Comparison of ENCODE assay signal across 28 cellular contexts in the genomic region with DNA sequence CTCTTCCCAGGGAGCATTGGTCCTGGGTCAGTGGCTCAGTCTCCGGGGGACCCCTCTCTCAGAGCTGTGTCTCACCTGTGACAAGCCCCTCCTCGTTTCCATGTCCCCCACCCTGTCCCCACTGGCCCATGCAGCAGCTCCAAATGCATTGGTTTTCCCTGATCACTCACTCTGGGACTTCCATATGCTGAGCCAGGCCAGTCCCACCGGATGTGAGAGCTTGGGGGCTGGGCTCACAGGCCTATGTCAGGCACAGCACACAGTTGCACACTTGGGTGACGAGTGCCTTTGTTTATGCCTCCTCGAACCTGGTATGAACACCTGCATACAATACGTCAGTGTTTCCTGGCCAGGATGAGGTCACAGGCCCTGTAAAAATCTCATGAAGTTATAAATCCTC.
A peak's percentile ranks its signal among the peaks of the same experiment; 100 is the strongest.
DNase-seq lines count a peak whose midpoint lies in the region; ATAC-seq, FAIRE-seq and TF ChIP-seq lines count a peak whose summit lies in the region.
"Had no signal": no experiment of that assay in that cellular context is flagged by ENCODE, and none has a peak within 500 bp of the region (broad histone marks: within the 10 kb centered on the region; RNA-seq: fewer than 3 reads in every experiment).

No MANE protein-coding gene starts in this region.

- H3K79me2 ChIP-seq in OCI-LY7 (ENCODE audit: insufficient read depth, low read depth, low read length) = no peaks in the 10 kb centered on the region
- no peaks in the 10 kb centered on the region for H3K79me2 ChIP-seq in HepG2 (ENCODE audit: insufficient read depth, low read length)

- H3K9ac ChIP-seq in HepG2 (ENCODE audit: insufficient read depth, low read depth, low read length) = no peak overlapping the region
- H3K9ac ChIP-seq: neural progenitor cell had no signal

- H3K9me2 ChIP-seq in OCI-LY7 (ENCODE audit: insufficient read depth, low read length) = no peaks in the 10 kb centered on the region

- intact Hi-C loops in OCI-LY7 (cut with micrococcal nuclease; ENCODE audit: unreplicated experiment) = no loop called here
- intact Hi-C loops in HepG2 (cut with micrococcal nuclease; ENCODE audit: unreplicated experiment) = no loop called here
- intact Hi-C loops in adrenal gland (cut with DNase I) = no loop called here

- TF ChIP-seq EP300 in HepG2 (IDR thresholded peaks at IDR 0.05; ENCODE audit: low read depth in 2 of 2, low read length in 2 of 2) (no peak), HepG2 (CRISPR knock-in tag; IDR thresholded peaks at IDR 0.05; ENCODE audit: borderline replicate concordance) (no peak)

- TF ChIP-seq POLR2A in HepG2 (IDR thresholded peaks at IDR 0.05; ENCODE audit: insufficient read depth in 1 of 2, low read depth in 2 of 2, low read length in 2 of 2) (no peak), adrenal gland (IDR thresholded peaks at IDR 0.05) (no peak), H54 (IDR thresholded peaks at IDR 0.05; ENCODE audit: low read depth, low read length) (no peak)

- CTCF ChIA-PET in OCI-LY7 (lab: Charles Lee; ENCODE audit: unreplicated experiment) = interaction anchor here (0.6 kb wide), 1 partner anchor 93 kb away, joined by 4 read pairs; no protein-coding TSS in a partner anchor
- CTCF ChIA-PET in HepG2 (lab: Yijun Ruan, JAX; ENCODE audit: low intra/inter-chr PET ratio, low total read pairs) = no interaction called here

- peaks cover 9% of the 10 kb centered on the region; the same call in 1 of the 2 replicates for H3K9me3 ChIP-seq in OCI-LY7 (ENCODE audit: low read length)
- 0 out of 2 replicates have a peak, but pooled peaks cover 4% of the 10 kb centered on the region for H3K9me3 ChIP-seq in HepG2 (ENCODE audit: low read length)
- H3K9me3 ChIP-seq in adrenal gland (replicated peaks in 1 of 3) = no peaks in the 10 kb centered on the region
- H3K9me3 ChIP-seq: HAP-1 had no signal

- peak overlapping the region; percentile 43 for H3K27ac ChIP-seq in OCI-LY7 (ENCODE audit: low read depth, low read length, poor library complexity, severe bottlenecking)
- H3K27ac ChIP-seq in HepG2 (ENCODE audit: extremely low read length, insufficient read depth, low read length) = no peak overlapping the region
- H3K27ac ChIP-seq in adrenal gland = no peak overlapping the region
- H3K27ac ChIP-seq: esophagus squamous epithelium, neural progenitor cell had no signal

- H3K4me3 ChIP-seq in OCI-LY7 (ENCODE audit: low read depth, low read length, poor library complexity, severe bottlenecking) (no peak overlapping the region), HepG2 (replicated peaks in 1 of 3; ENCODE audit: insufficient read depth in 1 of 3, low read depth in 2 of 3, low read length in 3 of 3) (no peak overlapping the region), adrenal gland (no peak overlapping the region)
- H3K4me3 ChIP-seq: esophagus squamous epithelium, HAP-1, neural progenitor cell had no signal

- peak overlapping the region; percentile 36 for H3K4me2 ChIP-seq in OCI-LY7 (ENCODE audit: low read length)
- H3K4me2 ChIP-seq in HepG2 (ENCODE audit: low read depth, low read length) = no peak overlapping the region
- H3K4me2 ChIP-seq: neural progenitor cell had no signal

- H3K27me3 ChIP-seq in HepG2 (ENCODE audit: control insufficient read depth in 1 of 2, insufficient read depth in 2 of 2, low read length in 2 of 2) (peaks cover 3 to 29% of the 10 kb centered on the region in 2 experiments; a peak in 3 of 5 replicates), adrenal gland (no peaks in the 10 kb centered on the region)
- H3K27me3 ChIP-seq: neural progenitor cell had no signal

- in situ Hi-C loops in HepG2 (cut with HindIII; ENCODE audit: extremely low pct_ligation_motif_present, low pct_unique_long_range_greater_than_20kb) = no loop called here

- TF ChIP-seq RAD21 in HepG2 (CRISPR knock-in tag; IDR thresholded peaks at IDR 0.05) = no peak

- DNase-seq in DMS53 treated with DMSO at 0.1 percent for 48 hours (lab: John Stamatoyannopoulos, UW; ENCODE audit: unreplicated experiment) (peak; percentile 97), NCI-H187 treated with DMSO at 0.1 percent for 48 hours (lab: John Stamatoyannopoulos, UW) (peak; percentile 37), OCI-LY7 (ENCODE audit: low spot score) (peak; percentile 75), HepG2 (ENCODE audit: low spot score) (no peak), adrenal gland (no peak), H54 (ENCODE audit: insufficient read length, low spot score) (no peak), left lobe of liver (ENCODE audit: low spot score) (no peak)
- DNase-seq: activated CD4-positive, alpha-beta T cell treated with anti-CD3 and anti-CD28 coated beads, Interleukin-2, amount 50 U/mL, for 4 hours; activated naive CD4-positive, alpha-beta T cell treated with anti-CD3 and anti-CD28 coated beads, Interleukin-2, amount 10 ng/mL, durations not matched to agents 7 days and 5 days; amniotic stem cell; DND-41; effector memory CD8-positive, alpha-beta T cell; esophagus squamous epithelium; foreskin melanocyte; KBM-7; mammary epithelial cell; MM.1S; NCI-H1436; NCI-H2227 treated with DMSO at 0.1 percent for 48 hours; stimulated activated CD4-positive, alpha-beta T cell treated with anti-CD3 and anti-CD28 coated beads, Interleukin-12 subunit alpha, Interleukin-12 subunit beta, amount 100 ng/mL, for 4 hours; stimulated activated CD4-positive, alpha-beta T cell treated with anti-CD3 and anti-CD28 coated beads, Interleukin-4, amount 100 ng/mL, for 1 hour; substantia nigra; T1000 had no signal

- BruUV-seq in OCI-LY7 (replicated peaks; lab: Mats Ljungman, UMichigan) (no TSS peak), HepG2 (replicated peaks; lab: Mats Ljungman, UMichigan) (no TSS peak)

- no peaks in the 10 kb centered on the region for H4K20me1 ChIP-seq in OCI-LY7 (ENCODE audit: insufficient read depth, low read length)
- no peaks in the 10 kb centered on the region for H4K20me1 ChIP-seq in HepG2 (ENCODE audit: insufficient read depth, low read length)

- POLR2A ChIA-PET in OCI-LY7 (lab: Charles Lee) (no interaction called here), HepG2 (lab: Yijun Ruan, JAX) (no interaction called here)

- peak overlapping the region; percentile 30; the same call in 1 of the 2 replicates for H2AFZ ChIP-seq in OCI-LY7 (ENCODE audit: low read length)
- no peak overlapping the region for H2AFZ ChIP-seq in HepG2 (ENCODE audit: low read length)
- H2AFZ ChIP-seq: neural progenitor cell had no signal

- no peak for TF ChIP-seq CTCF in OCI-LY7 (conservative IDR thresholded peaks at IDR 0.05; ENCODE audit: low read length)
- TF ChIP-seq CTCF in HepG2 (CRISPR knock-in tag; IDR thresholded peaks at IDR 0.05) = no peak
- no peak for TF ChIP-seq CTCF in adrenal gland (IDR thresholded peaks at IDR 0.05)

- WGBS in HepG2 (ENCODE audit: low lambda C conversion rate) = 29% methylated on average over 4 of the region's 6 CpGs
- WGBS in adrenal gland, 4 donors = 61 to 83% (median 67%) methylated on average over 3 to 6 of the region's 6 CpGs

- H3K4me1 ChIP-seq in OCI-LY7 (ENCODE audit: insufficient read depth, low read length, poor library complexity, severe bottlenecking) (peaks cover 18% of the 10 kb centered on the region), HepG2 (ENCODE audit: insufficient read depth, low read length) (no peaks in the 10 kb centered on the region), adrenal gland (replicated peaks in 1 of 2) (no peaks in the 10 kb centered on the region)
- H3K4me1 ChIP-seq: esophagus squamous epithelium, HAP-1, neural progenitor cell had no signal

- no peak for FAIRE-seq in HepG2 (lab: Jason Lieb, UNC)
- no peak for FAIRE-seq in H54 (lab: Jason Lieb, UNC)
- FAIRE-seq: HTR-8/SVneo had no signal

- ATAC-seq in HepG2 (0 out of 3 replicates have a peak, but pooled peaks have one; percentile 18), left lobe of liver (no peak)
- ATAC-seq: effector memory CD8-positive, alpha-beta T cell; sciatic nerve; WTC11 had no signal

- H3K36me3 ChIP-seq in OCI-LY7 (ENCODE audit: insufficient read depth, low read length) (no peaks in the 10 kb centered on the region), HepG2 (replicated peaks in 1 of 2; ENCODE audit: control insufficient read depth in 1 of 2, insufficient read depth in 2 of 2, low read length in 2 of 2) (no peaks in the 10 kb centered on the region), adrenal gland (replicated peaks in 1 of 2) (no peaks in the 10 kb centered on the region)
- H3K36me3 ChIP-seq: esophagus squamous epithelium, HAP-1, neural progenitor cell had no signal

TF ChIP-seq in HepG2, 621 proteins besides CTCF, POLR2A, EP300 and RAD21 (continues in another document):
- no peak for TF ChIP-seq POLR2AphosphoS5 (IDR thresholded peaks at IDR 0.05; ENCODE audit: low read depth, low read length)
- no peak for TF ChIP-seq ZNF747 (CRISPR knock-in tag; IDR thresholded peaks at IDR 0.05; ENCODE audit: borderline replicate concordance)
- TF ChIP-seq, protein P1, sequence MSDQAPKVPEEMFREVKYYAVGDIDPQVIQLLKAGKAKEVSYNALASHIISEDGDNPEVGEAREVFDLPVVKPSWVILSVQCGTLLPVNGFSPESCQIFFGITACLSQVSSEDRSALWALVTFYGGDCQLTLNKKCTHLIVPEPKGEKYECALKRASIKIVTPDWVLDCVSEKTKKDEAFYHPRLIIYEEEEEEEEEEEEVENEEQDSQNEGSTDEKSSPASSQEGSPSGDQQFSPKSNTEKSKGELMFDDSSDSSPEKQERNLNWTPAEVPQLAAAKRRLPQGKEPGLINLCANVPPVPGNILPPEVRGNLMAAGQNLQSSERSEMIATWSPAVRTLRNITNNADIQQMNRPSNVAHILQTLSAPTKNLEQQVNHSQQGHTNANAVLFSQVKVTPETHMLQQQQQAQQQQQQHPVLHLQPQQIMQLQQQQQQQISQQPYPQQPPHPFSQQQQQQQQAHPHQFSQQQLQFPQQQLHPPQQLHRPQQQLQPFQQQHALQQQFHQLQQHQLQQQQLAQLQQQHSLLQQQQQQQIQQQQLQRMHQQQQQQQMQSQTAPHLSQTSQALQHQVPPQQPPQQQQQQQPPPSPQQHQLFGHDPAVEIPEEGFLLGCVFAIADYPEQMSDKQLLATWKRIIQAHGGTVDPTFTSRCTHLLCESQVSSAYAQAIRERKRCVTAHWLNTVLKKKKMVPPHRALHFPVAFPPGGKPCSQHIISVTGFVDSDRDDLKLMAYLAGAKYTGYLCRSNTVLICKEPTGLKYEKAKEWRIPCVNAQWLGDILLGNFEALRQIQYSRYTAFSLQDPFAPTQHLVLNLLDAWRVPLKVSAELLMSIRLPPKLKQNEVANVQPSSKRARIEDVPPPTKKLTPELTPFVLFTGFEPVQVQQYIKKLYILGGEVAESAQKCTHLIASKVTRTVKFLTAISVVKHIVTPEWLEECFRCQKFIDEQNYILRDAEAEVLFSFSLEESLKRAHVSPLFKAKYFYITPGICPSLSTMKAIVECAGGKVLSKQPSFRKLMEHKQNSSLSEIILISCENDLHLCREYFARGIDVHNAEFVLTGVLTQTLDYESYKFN (CRISPR knock-in tag; conservative IDR thresholded peaks at IDR 0.05) = no peak
- no peak for TF ChIP-seq HMG20B (CRISPR knock-in tag; conservative IDR thresholded peaks at IDR 0.05)
- TF ChIP-seq NCOR1 (IDR thresholded peaks at IDR 0.05; ENCODE audit: borderline replicate concordance, low read length) = no peak
- no peak for TF ChIP-seq MZF1 (CRISPR knock-in tag; IDR thresholded peaks at IDR 0.05; ENCODE audit: borderline replicate concordance)
- TF ChIP-seq PRPF4 (IDR thresholded peaks at IDR 0.05; ENCODE audit: low read depth, low read length, poor library complexity, severe bottlenecking) = no peak
- TF ChIP-seq ZNF337 (CRISPR knock-in tag; IDR thresholded peaks at IDR 0.05; ENCODE audit: borderline replicate concordance, low read depth) = no peak

Comparison
In these comparisons a context has a peak if more than half of its experiments do, and no peak if none do; other contexts are left out.
1. DNase-seq: peak in DMS53 treated with DMSO at 0.1 percent for 48 hours (single experiment), NCI-H187 treated with DMSO at 0.1 percent for 48 hours (single experiment) and OCI-LY7 (single experiment); none in HepG2 (single experiment), adrenal gland (0 of 7), H54 (single experiment) and left lobe of liver (single experiment).